8 cellular contexts compared by ENCODE assay signal in genomic region chr2:42238644-42239288, GRCh38.
DNase-seq lines count a peak whose midpoint lies in the region; ATAC-seq, FAIRE-seq and TF ChIP-seq lines count a peak whose summit lies in the region.

No MANE protein-coding gene starts in this region.

- no peak overlapping the region for H3K9ac ChIP-seq in keratinocyte (ENCODE audit: control insufficient read depth, extremely low read depth, insufficient read depth, low read length)

- no peak overlapping the region for H3K4me3 Mint-ChIP-seq in activated naive CD8-positive, alpha-beta T cell treated with anti-CD3 and anti-CD28 coated beads, Interleukin-2, amount 10 ng/mL, durations not matched to agents 7 days and 5 days

- no peaks in the 10 kb centered on the region for H4K20me1 ChIP-seq in keratinocyte (ENCODE audit: control insufficient read depth, extremely low read depth, insufficient read depth, low read length)

- peaks cover 7% of the 10 kb centered on the region for H3K4me1 ChIP-seq in keratinocyte (ENCODE audit: control insufficient read depth, extremely low read depth, insufficient read depth, low read length)

- H3K36me3 Mint-ChIP-seq in activated naive CD8-positive, alpha-beta T cell treated with anti-CD3 and anti-CD28 coated beads, Interleukin-2, amount 10 ng/mL, durations not matched to agents 7 days and 5 days = peaks cover 5% of the 10 kb centered on the region

- H2AFZ ChIP-seq in keratinocyte (ENCODE audit: control insufficient read depth, low read length) = no peak overlapping the region

- H3K27ac ChIP-seq in 22Rv1 = no peak overlapping the region
- peak overlapping the region; percentile 28 for H3K27ac ChIP-seq in keratinocyte (ENCODE audit: control insufficient read depth, insufficient read depth, low read length)

- no peaks in the 10 kb centered on the region for H3K36me3 ChIP-seq in keratinocyte (ENCODE audit: control insufficient read depth in 2 of 2, extremely low read depth in 1 of 2, insufficient read depth in 2 of 2, low read length in 2 of 2)

- H3K4me3 ChIP-seq in GM12875 (ENCODE audit: low read depth, low read length) (no peak overlapping the region), keratinocyte (ENCODE audit: control insufficient read depth in 2 of 3, extremely low read depth in 1 of 3, insufficient read depth in 2 of 3, low read depth in 1 of 3, low read length in 3 of 3) (peak overlapping the region in 1 of 3 experiments; percentile 14)

- TF ChIP-seq CTCF in 22Rv1 (IDR thresholded peaks at IDR 0.05) (peak; percentile 39), GM12875 (IDR thresholded peaks at IDR 0.05; ENCODE audit: borderline replicate concordance, insufficient read depth, low read depth, low read length) (peak; percentile 40; the same call in 1 of the 2 replicates), keratinocyte (optimal IDR thresholded peaks at IDR 0.05 in 1 of 3, IDR thresholded peaks at IDR 0.05 in 1 of 3, conservative IDR thresholded peaks at IDR 0.05 in 1 of 3; ENCODE audit: extremely low read depth in 1 of 3, insufficient read depth in 2 of 3, low read length in 3 of 3) (peak; percentile 34 to 72 (median 36))

- CTCF ChIA-PET in HEK293T (lab: Yijun Ruan, JAX) = interaction anchor here (0.6 to 1.5 kb wide), 4 partner anchors 8 to 142 kb away, joined by 3 to 7 read pairs (median 5); no protein-coding TSS in a partner anchor

- ATAC-seq in HG02981 (IDR thresholded peaks at IDR 0.05; ENCODE audit: unreplicated experiment) = peak; percentile 72
- peak; percentile 74 for ATAC-seq in activated naive CD8-positive, alpha-beta T cell treated with anti-CD3 and anti-CD28 coated beads, Interleukin-2, amount 10 ng/mL, durations not matched to agents 7 days and 5 days (ENCODE audit: low read depth)

- peak; percentile 65 for FAIRE-seq in keratinocyte (lab: Jason Lieb, UNC)

- H3K9me1 ChIP-seq in keratinocyte (ENCODE audit: control insufficient read depth, extremely low read depth, insufficient read depth, low read length) = no peaks in the 10 kb centered on the region

- dilution Hi-C loops in keratinocyte (cut with MboI; ENCODE audit: extremely low pct_ligation_motif_present, low sequenced_read_pairs) = no loop called here

- no peak overlapping the region for H3K27ac Mint-ChIP-seq in activated naive CD8-positive, alpha-beta T cell treated with anti-CD3 and anti-CD28 coated beads, Interleukin-2, amount 10 ng/mL, durations not matched to agents 7 days and 5 days

- H3K9me3 ChIP-seq in keratinocyte (ENCODE audit: control insufficient read depth, low read depth, low read length) = no peaks in the 10 kb centered on the region

- no peaks in the 10 kb centered on the region for H3K9me3 Mint-ChIP-seq in activated naive CD8-positive, alpha-beta T cell treated with anti-CD3 and anti-CD28 coated beads, Interleukin-2, amount 10 ng/mL, durations not matched to agents 7 days and 5 days

- POLR2A ChIA-PET in activated naive CD8-positive, alpha-beta T cell treated with anti-CD3 and anti-CD28 coated beads, Interleukin-2, amount 10 ng/mL, durations not matched to agents 7 days and 5 days (lab: Charles Lee) = no interaction called here
- POLR2A ChIA-PET in HEK293T (lab: Yijun Ruan, JAX) = no interaction called here

- H3K4me1 Mint-ChIP-seq in activated naive CD8-positive, alpha-beta T cell treated with anti-CD3 and anti-CD28 coated beads, Interleukin-2, amount 10 ng/mL, durations not matched to agents 7 days and 5 days = peaks cover 17% of the 10 kb centered on the region

- H3K27me3 ChIP-seq in keratinocyte (ENCODE audit: control insufficient read depth, extremely low read depth, insufficient read depth, low read length) = no peaks in the 10 kb centered on the region

- peak overlapping the region; percentile 55 for H3K4me2 ChIP-seq in keratinocyte (ENCODE audit: control insufficient read depth, extremely low read depth, insufficient read depth, low read depth, low read length)

- H3K79me2 ChIP-seq in keratinocyte (ENCODE audit: control insufficient read depth, insufficient read depth, low read length) = peaks cover 6% of the 10 kb centered on the region

- DNase-seq in RPMI7951 (ENCODE audit: low read depth) = peak; percentile 15
- no peak for DNase-seq in activated naive CD8-positive, alpha-beta T cell treated with anti-CD3 and anti-CD28 coated beads, Interleukin-2, amount 10 ng/mL, durations not matched to agents 7 days and 5 days
- DNase-seq in keratinocyte (ENCODE audit: low read depth, low spot score) = no peak
- DNase-seq in stimulated activated CD8-positive, alpha-beta memory T cell treated with anti-CD3 and anti-CD28 coated beads, Interleukin-4, amount 100 ng/mL, for 48 hours = peak; percentile 48
- DNase-seq in HEK293T (ENCODE audit: extremely low spot score) = no peak

- H3K27me3 Mint-ChIP-seq in activated naive CD8-positive, alpha-beta T cell treated with anti-CD3 and anti-CD28 coated beads, Interleukin-2, amount 10 ng/mL, durations not matched to agents 7 days and 5 days = no peaks in the 10 kb centered on the region

TF ChIP-seq in HEK293T, 16 proteins besides CTCF, POLR2A, EP300 and RAD21:
- TF ChIP-seq CTBP1 (IDR thresholded peaks at IDR 0.05; ENCODE audit: borderline replicate concordance) (no peak), PKNOX1 (IDR thresholded peaks at IDR 0.05) (no peak), L3MBTL2 (conservative IDR thresholded peaks at IDR 0.05) (no peak), SUZ12 (IDR thresholded peaks at IDR 0.05) (no peak)
TF ChIP-seq in HEK293T: peak in this region for 0.

Comparison
In these comparisons a context has a peak if more than half of its experiments do, and no peak if none do; other contexts are left out.
1. DNase-seq: peak in RPMI7951 (single experiment) and stimulated activated CD8-positive, alpha-beta memory T cell treated with anti-CD3 and anti-CD28 coated beads, Interleukin-4, amount 100 ng/mL, for 48 hours (single experiment); none in activated naive CD8-positive, alpha-beta T cell treated with anti-CD3 and anti-CD28 coated beads, Interleukin-2, amount 10 ng/mL, durations not matched to agents 7 days and 5 days (single experiment), keratinocyte (single experiment) and HEK293T (single experiment).
2. Peak in every context shown above with its lines, with median percentiles within 50 percentile points of each other: CTCF ChIP-seq.